ENCODE assay signal across 9 cellular contexts in the genomic region with DNA sequence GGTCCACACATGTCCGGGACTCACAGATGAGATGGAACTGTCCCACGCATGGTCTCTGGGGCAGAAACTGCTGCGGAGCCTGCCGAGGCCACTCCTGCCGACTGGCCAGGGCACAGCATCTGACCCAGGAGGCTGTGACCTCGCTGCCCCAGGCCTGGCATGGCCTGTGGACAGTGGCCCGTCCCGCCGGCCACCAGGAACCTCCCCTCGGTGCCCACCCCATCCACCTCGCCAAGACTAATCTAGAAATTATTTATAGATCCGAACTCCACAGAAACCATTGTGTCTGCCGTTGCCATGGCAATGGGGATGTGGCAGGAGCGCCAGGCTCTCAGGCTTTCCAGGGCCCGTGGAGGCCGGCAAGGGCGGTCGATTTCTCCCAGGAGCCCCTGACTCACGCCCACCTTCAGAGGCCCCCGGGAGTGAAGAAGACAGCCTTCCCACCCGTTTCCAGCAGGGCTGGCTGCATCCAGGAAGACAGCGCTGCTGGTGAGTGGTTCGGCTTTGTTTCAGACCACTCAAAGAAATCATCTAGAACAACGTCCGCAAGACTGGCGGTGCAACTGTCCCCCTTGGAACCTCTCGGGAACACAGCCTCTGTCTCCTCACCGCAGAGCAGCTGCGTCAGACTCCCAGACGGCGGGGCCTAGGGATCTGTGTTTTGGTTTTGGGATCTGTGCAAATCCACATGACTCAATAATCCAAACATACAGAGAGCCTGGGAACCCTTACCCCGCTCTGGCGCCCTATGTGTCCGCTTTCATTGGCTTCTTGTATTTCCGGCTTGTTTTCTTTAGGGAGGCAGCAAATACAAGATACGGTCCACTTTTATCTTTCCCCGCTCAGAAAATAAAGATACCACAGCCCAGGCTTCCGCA. TPM values are rescaled to one million over a fixed set of nuclear protein-coding genes. Genes with fewer than 3 reads are reported as not detected.
A peak's percentile ranks its signal among the peaks of the same experiment; 100 is the strongest.
DNase-seq lines count a peak whose midpoint lies in the region; ATAC-seq lines count a peak whose summit lies in the region.
"Had no signal": no experiment of that assay in that cellular context is flagged by ENCODE, and none has a peak within 500 bp of the region (broad histone marks: within the 10 kb centered on the region; RNA-seq: fewer than 3 reads in every experiment).

No MANE protein-coding gene starts in this region.

- peak; percentile 54 for DNase-seq in COLO668 (lab: John Stamatoyannopoulos, UW; ENCODE audit: unreplicated experiment)
- DNase-seq in NCI-H2227 treated with DMSO at 0.1 percent for 48 hours (lab: John Stamatoyannopoulos, UW): peak; percentile 49
- peak; percentile 85 for DNase-seq in fibroblast of peridontal ligament (ENCODE audit: extremely low read depth)
- DNase-seq in nucleus accumbens (lab: John Stamatoyannopoulos, UW): peak in 31 of 56 donors; percentile 7 to 76 (median 34)
- no peak for DNase-seq in HUDEP-2 (lab: John Stamatoyannopoulos, UW; ENCODE audit: unreplicated experiment in 76 of 76)
- DNase-seq in T-helper 17 cell: no peak
- DNase-seq: activated naive CD4-positive, alpha-beta T cell treated with Interleukin-2 at 50 U/mL for 16 hours had no signal

- ATAC-seq in HG03135 (IDR thresholded peaks at IDR 0.05; ENCODE audit: unreplicated experiment) (no peak), GM21390 (IDR thresholded peaks at IDR 0.05; ENCODE audit: unreplicated experiment) (no peak), T-helper 17 cell (no peak)

- no peaks in the 10 kb centered on the region for H3K9me3 ChIP-seq in T-helper 17 cell (ENCODE audit: control insufficient read depth, low read length, poor library complexity, severe bottlenecking)

- H3K4me1 Mint-ChIP-seq in T-helper 17 cell: no peaks in the 10 kb centered on the region

- H3K36me3 Mint-ChIP-seq in T-helper 17 cell (ENCODE audit: low read depth): no peaks in the 10 kb centered on the region

- H3K4me3 Mint-ChIP-seq in T-helper 17 cell: no peak overlapping the region

- peaks cover 59% of the 10 kb centered on the region for H3K27me3 Mint-ChIP-seq in T-helper 17 cell

- no peak overlapping the region for H3K27ac Mint-ChIP-seq in T-helper 17 cell

RNA-seq across cellular contexts. Expression of gene ZCCHC14, which starts 48.4 kb away (rescaled TPM):
- 10 to 100 TPM; 16.5 to 17.7 TPM for total RNA-seq in T-helper 17 cell

Comparison
In these comparisons a context has a peak if more than half of its experiments do, and no peak if none do; other contexts are left out.
1. DNase-seq: peak in COLO668 (single experiment), NCI-H2227 treated with DMSO at 0.1 percent for 48 hours (single experiment), fibroblast of peridontal ligament (single experiment) and nucleus accumbens (31 of 56); none in HUDEP-2 (0 of 76) and T-helper 17 cell (0 of 3).